ENCODE assay signal across 9 cellular contexts in the genomic region with DNA sequence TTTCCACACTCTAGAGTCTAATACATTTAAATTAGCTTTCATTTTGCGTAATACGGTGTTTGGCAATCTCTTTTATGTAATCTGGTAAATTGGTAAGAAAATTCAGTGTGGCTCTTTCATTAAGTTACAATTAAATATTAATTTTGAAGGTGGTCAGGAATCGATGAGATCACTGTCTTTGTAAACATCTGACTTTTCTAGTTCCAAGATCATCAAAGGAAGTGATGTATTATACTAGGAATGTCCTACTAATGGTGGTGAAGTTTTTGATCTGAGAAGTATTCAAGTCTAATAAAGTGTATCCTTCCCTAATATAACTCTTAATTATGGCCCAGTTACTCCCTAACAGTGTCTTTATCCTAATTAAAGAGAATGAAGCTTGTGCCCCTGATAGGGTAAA. TPM values are rescaled to one million over a fixed set of nuclear protein-coding genes. Genes with fewer than 3 reads are reported as not detected.
DNase-seq lines count a peak whose midpoint lies in the region; ATAC-seq, FAIRE-seq and TF ChIP-seq lines count a peak whose summit lies in the region.
"Had no signal": no experiment of that assay in that cellular context is flagged by ENCODE, and none has a peak within 500 bp of the region (broad histone marks: within the 10 kb centered on the region; RNA-seq: fewer than 3 reads in every experiment).

No MANE protein-coding gene starts in this region.

- H3K36me3 ChIP-seq in gastrocnemius medialis: no peaks in the 10 kb centered on the region

- peak; percentile 85 for DNase-seq in ELR (ENCODE audit: low read depth)
- peak; percentile 55 for DNase-seq in RCC 7860 (ENCODE audit: low spot score)
- DNase-seq in fibroblast of the aortic adventitia (ENCODE audit: low read depth): peak; percentile 31
- DNase-seq in gastrocnemius medialis: no peak
- no peak for DNase-seq in NCI-H2081 (lab: John Stamatoyannopoulos, UW)

- in situ Hi-C loops in gastrocnemius medialis (cut with MboI; ENCODE audit: low sequenced_read_pairs in 4 of 4): no loop called here

- H3K4me3 ChIP-seq in fibroblast of the aortic adventitia (ENCODE audit: low read depth, low read length) (peak overlapping the region; percentile 80), gastrocnemius medialis (peak overlapping the region; percentile 79 to 97 (median 89))

- TF ChIP-seq CTCF in fibroblast of the aortic adventitia (IDR thresholded peaks at IDR 0.05; ENCODE audit: insufficient read depth, low read length) (no peak), gastrocnemius medialis (IDR thresholded peaks at IDR 0.05 in 4 of 5, conservative IDR thresholded peaks at IDR 0.05 in 1 of 5) (no peak)

- TF ChIP-seq POLR2A in gastrocnemius medialis (IDR thresholded peaks at IDR 0.05): no peak

- H3K9me3 ChIP-seq in gastrocnemius medialis: no peaks in the 10 kb centered on the region

- intact Hi-C loops in gastrocnemius medialis (cut with DNase I; ENCODE audit: low total_unique reads): no loop called here

- peak overlapping the region; percentile 89 to 97 (median 94) for H3K27ac ChIP-seq in gastrocnemius medialis
- H3K27ac ChIP-seq: HL-60 had no signal

- no peaks in the 10 kb centered on the region for H3K27me3 ChIP-seq in gastrocnemius medialis

- peak; percentile 81 for FAIRE-seq in RCC 7860 (lab: Jason Lieb, UNC)

- ATAC-seq in gastrocnemius medialis (no peak), GM19455 (IDR thresholded peaks at IDR 0.05; ENCODE audit: unreplicated experiment) (no peak), HG02840 (IDR thresholded peaks at IDR 0.05; ENCODE audit: low FRiP score, unreplicated experiment) (no peak), HG03439 (IDR thresholded peaks at IDR 0.05; ENCODE audit: unreplicated experiment) (no peak)

- peaks cover 49 to 65% of the 10 kb centered on the region in 2 donors for H3K4me1 ChIP-seq in gastrocnemius medialis

RNA-seq across cellular contexts. Expression of gene UTS2B, which starts 1.1 kb away (rescaled TPM):
- total RNA-seq in fibroblast of the aortic adventitia (ENCODE audit: low replicate concordance) (1.3 TPM in 1 of 2 replicates, not detected in the other), gastrocnemius medialis (not detected)

RNA-seq across cellular contexts. Expression of gene CCDC50, which starts 2.2 kb away (rescaled TPM):
- total RNA-seq in fibroblast of the aortic adventitia (ENCODE audit: low replicate concordance) (84.6 and 199 TPM in 2 replicates), gastrocnemius medialis (10 to 100 TPM; 45.0 to 69.9 (median 64.2) TPM)

Comparison
In these comparisons a context has a peak if more than half of its experiments do, and no peak if none do; other contexts are left out.
1. DNase-seq: peak in ELR (single experiment), RCC 7860 (single experiment) and fibroblast of the aortic adventitia (single experiment); none in gastrocnemius medialis (0 of 2) and NCI-H2081 (0 of 2).